ENCODE assay signal across 16 cellular contexts in genomic region chr17:4368341-4368740, GRCh38.
"Had no signal": no experiment of that assay in that cellular context is flagged by ENCODE, and none has a peak within 500 bp of the region (broad histone marks: within the 10 kb centered on the region; RNA-seq: fewer than 3 reads in every experiment).

No MANE protein-coding gene starts in this region.

- H2AFZ ChIP-seq: neural progenitor cell had no signal

- H3K36me3 ChIP-seq: brain microvascular endothelial cell, thyroid gland, vagina had no signal

- H3K27ac ChIP-seq: brain microvascular endothelial cell, neural progenitor cell, skin epidermis, thyroid gland, vagina had no signal

- H3K27me3 ChIP-seq: brain microvascular endothelial cell, neural progenitor cell, thyroid gland, vagina had no signal

- H3K4me3 ChIP-seq: neural progenitor cell, skin epidermis, thyroid gland, vagina had no signal

- DNase-seq: activated CD4-positive, CD25-positive, alpha-beta regulatory T cell; activated gamma-delta T cell; activated T-cell treated with anti-CD3 and anti-CD28 coated beads, Interleukin-2, amount 50 U/mL, for 1 hour; amygdala; brain microvascular endothelial cell; endodermal cell; erythroblast; hippocampal formation; kidney glomerular epithelial cell; mesendoderm; retina; thyroid gland had no signal

- H3K27ac Mint-ChIP-seq: activated naive CD8-positive, alpha-beta T cell; endodermal cell; neural progenitor cell had no signal

- H3K9me3 Mint-ChIP-seq: endodermal cell had no signal

- H3K9me3 ChIP-seq: thyroid gland, vagina had no signal

- H3K4me2 ChIP-seq: neural progenitor cell had no signal

- H3K27me3 Mint-ChIP-seq: activated naive CD8-positive, alpha-beta T cell had no signal

- H3K9ac ChIP-seq: neural progenitor cell had no signal

- H3K4me3 Mint-ChIP-seq: activated naive CD8-positive, alpha-beta T cell; endodermal cell; neural progenitor cell had no signal
